In the genomic region with DNA sequence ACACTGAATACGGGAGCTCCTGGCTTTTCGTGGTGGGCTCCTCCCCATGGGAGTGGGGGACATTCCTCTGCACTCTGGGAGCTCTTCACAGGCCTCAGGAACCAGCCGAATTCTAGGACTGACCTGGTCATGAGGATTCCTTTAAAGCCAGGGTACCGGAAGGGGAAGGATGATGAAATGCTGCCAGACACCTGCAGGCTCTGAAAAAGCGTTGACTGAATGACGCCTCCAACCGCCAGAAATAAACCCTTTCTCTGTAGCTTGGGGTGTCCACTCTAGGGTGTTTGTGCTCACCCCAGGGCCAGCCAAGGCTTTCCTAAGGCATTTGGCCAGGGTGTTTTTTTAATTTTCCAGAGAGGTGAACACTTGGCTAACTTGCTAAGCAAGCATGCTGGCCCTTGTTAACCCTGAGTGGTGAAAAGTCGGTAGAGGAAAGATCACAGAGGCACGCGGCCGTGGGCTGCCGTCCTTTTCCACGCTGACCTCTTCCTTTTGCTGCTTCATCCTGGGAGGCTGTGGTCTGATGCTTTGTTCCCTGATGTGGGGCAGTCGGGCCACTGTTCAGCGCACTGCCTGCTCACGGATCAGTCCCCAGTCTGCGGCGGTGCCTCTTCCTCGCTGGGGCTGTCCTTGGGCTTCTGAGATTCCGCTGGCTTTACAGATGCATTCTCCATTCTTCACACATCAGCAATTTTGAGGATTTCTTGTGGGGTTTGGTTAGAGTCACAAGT, we compare ENCODE assay signal across 1 cellular context.
TF ChIP-seq lines count a peak whose summit lies in the region.

No MANE protein-coding gene starts in this region.

TF ChIP-seq in SK-N-SH treated with all-trans-retinoic acid at 6 μM for 48 hours, 23 proteins besides CTCF, POLR2A, EP300 and RAD21 (continued from another document):
- TF ChIP-seq PATZ1 (CRISPR knock-in tag; IDR thresholded peaks at IDR 0.05; ENCODE audit: borderline replicate concordance) (no peak), OSR1 (CRISPR knock-in tag; IDR thresholded peaks at IDR 0.05) (no peak), PPARA (CRISPR knock-in tag; IDR thresholded peaks at IDR 0.05; ENCODE audit: borderline replicate concordance) (no peak)
